In genomic region chr1:183131166-183131565, GRCh38 we compare ENCODE assay signal across 29 cellular contexts.
"Had no signal": no experiment of that assay in that cellular context is flagged by ENCODE, and none has a peak within 500 bp of the region (broad histone marks: within the 10 kb centered on the region; RNA-seq: fewer than 3 reads in every experiment).

No MANE protein-coding gene starts in this region.

- H3K27ac Mint-ChIP-seq: activated naive CD8-positive, alpha-beta T cell; effector memory CD8-positive, alpha-beta T cell; nephron; stimulated activated effector memory CD8-positive, alpha-beta T cell treated with anti-CD3 and anti-CD28 coated beads, Interleukin-12 subunit alpha, Interleukin-12 subunit beta, amount 100 ng/mL, for 72 hours; stimulated activated naive CD8-positive, alpha-beta T cell treated with anti-CD3 and anti-CD28 coated beads, Interleukin-15, Interleukin-2, amounts not matched to agents 100 ng/mL and 50 ng/mL, for 24 hours; T-helper 1 cell treated with Interleukin-12 subunit alpha and Interleukin-12 subunit beta and Interleukin-4 antibody, amounts not matched to agents 30 μg/mL and 1 μg/mL, for 36 hours had no signal

- H3K27me3 ChIP-seq: adrenal gland, body of pancreas, foreskin keratinocyte, hepatocyte, right lobe of liver, tibial artery had no signal

- H3K4me3 ChIP-seq: adrenal gland, body of pancreas, coronary artery, hepatocyte, right lobe of liver, tibial artery had no signal

- ATAC-seq: activated CD4-positive, CD25-positive, alpha-beta regulatory T cell treated with anti-CD3 and anti-CD28 coated beads, Interleukin-2, amount 50 U/mL, for 24 hours; body of pancreas; effector memory CD8-positive, alpha-beta T cell; foreskin keratinocyte; right lobe of liver; stimulated activated effector memory CD8-positive, alpha-beta T cell treated with anti-CD3 and anti-CD28 coated beads, Interleukin-12 subunit alpha, Interleukin-12 subunit beta, amount 100 ng/mL, for 72 hours had no signal

- H3K9me3 Mint-ChIP-seq: effector memory CD8-positive, alpha-beta T cell; nephron; stimulated activated effector memory CD8-positive, alpha-beta T cell treated with anti-CD3 and anti-CD28 coated beads, Interleukin-12 subunit alpha, Interleukin-12 subunit beta, amount 100 ng/mL, for 72 hours; stimulated activated naive CD8-positive, alpha-beta T cell treated with anti-CD3 and anti-CD28 coated beads, Interleukin-15, Interleukin-2, amounts not matched to agents 100 ng/mL and 50 ng/mL, for 24 hours; T-helper 1 cell treated with Interleukin-12 subunit alpha and Interleukin-12 subunit beta and Interleukin-4 antibody, amounts not matched to agents 30 μg/mL and 1 μg/mL, for 36 hours had no signal

- H3K27ac ChIP-seq: adrenal gland, body of pancreas, coronary artery, foreskin keratinocyte, hepatocyte, right lobe of liver, tibial artery, WERI-Rb-1 had no signal

- H3K4me2 ChIP-seq: hepatocyte had no signal

- H3K79me2 ChIP-seq: hepatocyte had no signal

- H3K4me3 Mint-ChIP-seq: activated naive CD8-positive, alpha-beta T cell; effector memory CD8-positive, alpha-beta T cell; nephron; stimulated activated effector memory CD8-positive, alpha-beta T cell treated with anti-CD3 and anti-CD28 coated beads, Interleukin-12 subunit alpha, Interleukin-12 subunit beta, amount 100 ng/mL, for 72 hours; stimulated activated naive CD8-positive, alpha-beta T cell treated with anti-CD3 and anti-CD28 coated beads, Interleukin-15, Interleukin-2, amounts not matched to agents 100 ng/mL and 50 ng/mL, for 24 hours; T-helper 1 cell treated with Interleukin-12 subunit alpha and Interleukin-12 subunit beta and Interleukin-4 antibody, amounts not matched to agents 30 μg/mL and 1 μg/mL, for 36 hours had no signal

- H3K36me3 Mint-ChIP-seq: activated naive CD8-positive, alpha-beta T cell; stimulated activated effector memory CD8-positive, alpha-beta T cell treated with anti-CD3 and anti-CD28 coated beads, Interleukin-12 subunit alpha, Interleukin-12 subunit beta, amount 100 ng/mL, for 72 hours had no signal

- H3K27me3 Mint-ChIP-seq: stimulated activated naive CD8-positive, alpha-beta T cell treated with anti-CD3 and anti-CD28 coated beads, Interleukin-15, Interleukin-2, amounts not matched to agents 100 ng/mL and 50 ng/mL, for 24 hours had no signal

- H3K4me1 ChIP-seq: adrenal gland, body of pancreas, foreskin keratinocyte, right lobe of liver, tibial artery had no signal

- H3K36me3 ChIP-seq: WERI-Rb-1 had no signal

- H3K4me1 Mint-ChIP-seq: stimulated activated effector memory CD8-positive, alpha-beta T cell treated with anti-CD3 and anti-CD28 coated beads, Interleukin-12 subunit alpha, Interleukin-12 subunit beta, amount 100 ng/mL, for 72 hours had no signal

- DNase-seq: activated CD4-positive, alpha-beta T cell treated with anti-CD3 and anti-CD28 coated beads for 48 hours; activated CD4-positive, alpha-beta T cell treated with anti-CD3 and anti-CD28 coated beads, Interleukin-2, amount 50 U/mL, for 48 hours; activated CD8-positive, alpha-beta memory T cell treated with anti-CD3 and anti-CD28 coated beads for 24 hours; activated effector memory CD4-positive, alpha-beta T cell treated with Interleukin-2 at 50 U/mL for 16 hours; activated naive CD4-positive, alpha-beta T cell treated with Interleukin-2 at 50 U/mL for 16 hours; adrenal gland; aorta; body of pancreas; effector memory CD8-positive, alpha-beta T cell; erythroblast; foreskin keratinocyte; glutamatergic neuron; islet precursor cell; left ventricle myocardium superior; posterior cingulate gyrus; right lobe of liver; stimulated activated CD4-positive, alpha-beta T cell treated with anti-CD3 and anti-CD28 coated beads, Interleukin-4, amount 100 ng/mL, for 24 hours; substantia nigra; T-helper 9 cell; tibial artery; WERI-Rb-1 had no signal

- H2AFZ ChIP-seq: hepatocyte had no signal

- H3K9me3 ChIP-seq: adrenal gland, body of pancreas, right lobe of liver, tibial artery had no signal
